In genomic region chrX:55452825-55453124, GRCh38 we compare ENCODE assay signal across 8 cellular contexts. TPM values are rescaled to one million over a fixed set of nuclear protein-coding genes. Genes with fewer than 3 reads are reported as not detected.
DNase-seq lines count a peak whose midpoint lies in the region; ATAC-seq and TF ChIP-seq lines count a peak whose summit lies in the region.

No MANE protein-coding gene starts in this region.

- peak overlapping the region; percentile 51 to 66 (median 55) for H3K4me3 ChIP-seq in right lobe of liver
- H3K4me3 ChIP-seq in tibial artery, result peak overlapping the region; percentile 80 to 82

- 28% methylated on average over 8 of the region's 10 CpGs for WGBS in right lobe of liver (ENCODE audit: insufficient coverage, low coverage, low lambda C conversion rate, missing lambda C conversion rate)

- peak; percentile 3 for DNase-seq in activated naive CD4-positive, alpha-beta T cell treated with Interleukin-2 at 50 U/mL for 16 hours
- DNase-seq in activated naive CD4-positive, alpha-beta T cell (lab: John Stamatoyannopoulos, UW), result no peak
- no peak for DNase-seq in activated naive CD8-positive, alpha-beta T cell treated with anti-CD3 and anti-CD28 coated beads, Interleukin-2, amount 50 U/mL, for 24 hours
- DNase-seq in right lobe of liver (no peak), tibial artery (no peak), amniotic stem cell (lab: John Stamatoyannopoulos, UW) (no peak), NCI-H128 (lab: John Stamatoyannopoulos, UW; ENCODE audit: unreplicated experiment) (no peak)

- H3K36me3 Mint-ChIP-seq in activated naive CD8-positive, alpha-beta T cell treated with anti-CD3 and anti-CD28 coated beads, Interleukin-2, amount 50 U/mL, for 24 hours (ENCODE audit: low read depth), result no peaks in the 10 kb centered on the region

- H3K9me3 ChIP-seq in right lobe of liver (no peaks in the 10 kb centered on the region), tibial artery (no peaks in the 10 kb centered on the region)

- H3K27ac Mint-ChIP-seq in activated naive CD8-positive, alpha-beta T cell treated with anti-CD3 and anti-CD28 coated beads, Interleukin-2, amount 50 U/mL, for 24 hours, result peak overlapping the region; percentile 90

- no peak for TF ChIP-seq CTCF in right lobe of liver (IDR thresholded peaks at IDR 0.05)
- no peak for TF ChIP-seq CTCF in tibial artery (IDR thresholded peaks at IDR 0.05)

- intact Hi-C loops in right lobe of liver (cut with DNase I), result no loop called here
- intact Hi-C loops in tibial artery (cut with DNase I; ENCODE audit: low total_unique reads), result no loop called here

- H3K4me3 Mint-ChIP-seq in activated naive CD8-positive, alpha-beta T cell treated with anti-CD3 and anti-CD28 coated beads, Interleukin-2, amount 50 U/mL, for 24 hours, result peak overlapping the region; percentile 93

- TF ChIP-seq POLR2A in right lobe of liver (IDR thresholded peaks at IDR 0.05), result no peak

- peaks cover 7% of the 10 kb centered on the region for H3K4me1 Mint-ChIP-seq in activated naive CD8-positive, alpha-beta T cell treated with anti-CD3 and anti-CD28 coated beads, Interleukin-2, amount 50 U/mL, for 24 hours

- no peaks in the 10 kb centered on the region for H3K27me3 ChIP-seq in right lobe of liver
- no peaks in the 10 kb centered on the region for H3K27me3 ChIP-seq in tibial artery

- H3K9me3 Mint-ChIP-seq in activated naive CD8-positive, alpha-beta T cell treated with anti-CD3 and anti-CD28 coated beads, Interleukin-2, amount 50 U/mL, for 24 hours, result no peaks in the 10 kb centered on the region

- H3K27ac ChIP-seq in right lobe of liver, result peak overlapping the region in 2 of 3 donors; percentile 30 to 71
- peak overlapping the region; percentile 85 to 91 for H3K27ac ChIP-seq in tibial artery

- no peak for ATAC-seq in activated naive CD8-positive, alpha-beta T cell treated with anti-CD3 and anti-CD28 coated beads, Interleukin-2, amount 50 U/mL, for 24 hours
- ATAC-seq in right lobe of liver (no peak), GM19324 (IDR thresholded peaks at IDR 0.05; ENCODE audit: low FRiP score, unreplicated experiment) (no peak)

- H3K36me3 ChIP-seq in right lobe of liver, result no peaks in the 10 kb centered on the region
- H3K36me3 ChIP-seq in tibial artery, result no peaks in the 10 kb centered on the region

- H3K4me1 ChIP-seq in right lobe of liver (no peaks in the 10 kb centered on the region), tibial artery (peaks cover 0 to 6% (median 2%) of the 10 kb centered on the region in 4 donors)

- H3K27me3 Mint-ChIP-seq in activated naive CD8-positive, alpha-beta T cell treated with anti-CD3 and anti-CD28 coated beads, Interleukin-2, amount 50 U/mL, for 24 hours, result no peaks in the 10 kb centered on the region

RNA-seq across cellular contexts. Expression of gene MAGEH1, which starts 0.8 kb away (rescaled TPM):
- total RNA-seq in right lobe of liver, result 10 to 100 TPM in 2 of 6 experiments, 1 to 10 TPM in 4; 5.8 to 16.9 (median 7.9) TPM

RNA-seq across cellular contexts. Expression of gene USP51, which starts 36.9 kb away (rescaled TPM):
- under 1 TPM in 5 of 6 experiments, not detected in 1; 0.31 to 0.51 (median 0.37) TPM for total RNA-seq in right lobe of liver
